In the genomic region with DNA sequence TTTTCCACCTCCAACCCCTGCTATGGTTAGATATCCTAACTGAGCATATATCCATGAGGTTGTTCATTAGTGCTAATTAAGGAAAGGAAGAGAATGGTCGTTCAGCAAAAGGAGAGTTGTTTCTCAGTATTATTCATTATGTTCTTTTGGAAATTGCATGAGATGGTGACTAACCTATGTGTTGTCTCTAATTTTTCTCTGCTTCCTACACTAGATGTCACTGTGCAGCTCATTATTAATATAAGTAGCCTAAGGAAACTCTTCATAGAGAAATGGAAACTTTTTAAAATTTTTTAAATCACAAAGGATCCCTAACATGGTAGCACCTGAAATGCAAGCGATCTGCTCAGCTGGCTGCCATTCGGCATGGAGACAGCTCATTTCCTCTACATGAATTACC, we compare ENCODE assay signal across 11 cellular contexts.
DNase-seq lines count a peak whose midpoint lies in the region; ATAC-seq and TF ChIP-seq lines count a peak whose summit lies in the region.
"Had no signal": no experiment of that assay in that cellular context is flagged by ENCODE, and none has a peak within 500 bp of the region (broad histone marks: within the 10 kb centered on the region; RNA-seq: fewer than 3 reads in every experiment).

No MANE protein-coding gene starts in this region.

- intact Hi-C loops in heart right ventricle (cut with DNase I) (no loop called here), right cardiac atrium (cut with DNase I) (no loop called here)
- intact Hi-C loops in CD4-positive, alpha-beta T cell (cut with DNase I, micrococcal nuclease), result no loop called here

- no peaks in the 10 kb centered on the region for H3K27me3 Mint-ChIP-seq in type B pancreatic cell
- H3K27me3 Mint-ChIP-seq in CD4-positive, alpha-beta T cell, result peaks cover 4% of the 10 kb centered on the region

- no peak overlapping the region for H3K27ac Mint-ChIP-seq in type B pancreatic cell
- no peak overlapping the region for H3K27ac Mint-ChIP-seq in CD4-positive, alpha-beta T cell

- POLR2A ChIA-PET in CD4-positive, alpha-beta T cell (lab: Charles Lee), result no interaction called here

- no peak overlapping the region for H3K27ac ChIP-seq in heart right ventricle
- no peak overlapping the region for H3K27ac ChIP-seq in right cardiac atrium (ENCODE audit: low read length)
- no peak overlapping the region for H3K27ac ChIP-seq in SK-N-MC
- no peak overlapping the region for H3K27ac ChIP-seq in CD4-positive, alpha-beta T cell (ENCODE audit: low read depth, low read length)

- TF ChIP-seq CTCF in heart right ventricle (IDR thresholded peaks at IDR 0.05) (peak in 7 of 9 donors; percentile 10 to 46 (median 28)), type B pancreatic cell (conservative IDR thresholded peaks at IDR 0.05) (peak; percentile 30)
- no peak for TF ChIP-seq CTCF in CD4-positive, alpha-beta T cell (IDR thresholded peaks at IDR 0.05)

- CTCF ChIA-PET in CD4-positive, alpha-beta T cell (lab: Charles Lee), result no interaction called here

- DNase-seq in heart right ventricle (no peak), right cardiac atrium (no peak), SK-N-MC (ENCODE audit: low read depth, low spot score) (peak; percentile 0), fibroblast of peridontal ligament (ENCODE audit: extremely low read depth) (peak; percentile 61), type B pancreatic cell (ENCODE audit: extremely low spot score, unreplicated experiment) (no peak)
- DNase-seq in CD4-positive, alpha-beta T cell, result no peak
- DNase-seq: activated CD4-positive, CD25-positive, alpha-beta regulatory T cell treated with anti-CD3 and anti-CD28 coated beads, Interleukin-2, amount 50 U/mL, for 72 hours; activated naive CD4-positive, alpha-beta T cell treated with anti-CD3 and anti-CD28 coated beads, Interleukin-2, amount 50 U/mL, for 16 hours; DND-41 had no signal

- no peaks in the 10 kb centered on the region for H3K36me3 Mint-ChIP-seq in type B pancreatic cell
- H3K36me3 Mint-ChIP-seq in CD4-positive, alpha-beta T cell (ENCODE audit: low read depth), result no peaks in the 10 kb centered on the region

- ATAC-seq in heart right ventricle (no peak), right cardiac atrium (no peak), HG03521 (IDR thresholded peaks at IDR 0.05; ENCODE audit: unreplicated experiment) (no peak), GM19467 (IDR thresholded peaks at IDR 0.05; ENCODE audit: unreplicated experiment) (no peak)
- ATAC-seq in CD4-positive, alpha-beta T cell (ENCODE audit: poor library complexity), result no peak

- no peak overlapping the region for H3K4me3 Mint-ChIP-seq in type B pancreatic cell
- no peak overlapping the region for H3K4me3 Mint-ChIP-seq in CD4-positive, alpha-beta T cell

- no peaks in the 10 kb centered on the region for H3K36me3 ChIP-seq in heart right ventricle
- no peaks in the 10 kb centered on the region for H3K36me3 ChIP-seq in SK-N-MC (ENCODE audit: insufficient read depth, low read length)

- H3K9ac ChIP-seq in SK-N-MC (ENCODE audit: insufficient read length), result no peak overlapping the region

- H3K27me3 ChIP-seq in heart right ventricle (peaks cover 0 to 37% (median 0%) of the 10 kb centered on the region in 7 donors), right cardiac atrium (ENCODE audit: control insufficient read depth, insufficient read depth) (no peaks in the 10 kb centered on the region)
- H3K27me3 ChIP-seq in CD4-positive, alpha-beta T cell (ENCODE audit: control insufficient read depth, insufficient read depth, low read length), result no peaks in the 10 kb centered on the region

- no peak overlapping the region for H3K4me3 ChIP-seq in heart right ventricle
- no peak overlapping the region for H3K4me3 ChIP-seq in right cardiac atrium (ENCODE audit: low read length)
- no peak overlapping the region for H3K4me3 ChIP-seq in SK-N-MC

- H3K9me3 ChIP-seq in heart right ventricle, result no peaks in the 10 kb centered on the region
- H3K9me3 ChIP-seq in right cardiac atrium (ENCODE audit: control insufficient read depth, low read length), result no peaks in the 10 kb centered on the region
- H3K9me3 ChIP-seq in SK-N-MC (ENCODE audit: low read depth, low read length), result no peaks in the 10 kb centered on the region
- H3K9me3 ChIP-seq in CD4-positive, alpha-beta T cell (ENCODE audit: control insufficient read depth, low read length), result no peaks in the 10 kb centered on the region

- no peaks in the 10 kb centered on the region for H3K9me3 Mint-ChIP-seq in type B pancreatic cell
- no peaks in the 10 kb centered on the region for H3K9me3 Mint-ChIP-seq in CD4-positive, alpha-beta T cell

- no peaks in the 10 kb centered on the region for H3K4me1 ChIP-seq in heart right ventricle
- no peaks in the 10 kb centered on the region for H3K4me1 ChIP-seq in right cardiac atrium (ENCODE audit: control insufficient read depth, insufficient read depth, low read length)

- WGBS in heart right ventricle, 2 donors, result 21 to 34% methylated on average over 3 of the region's 3 CpGs
- WGBS in right cardiac atrium, result 19% methylated on average over 3 of the region's 3 CpGs

- H3K4me1 Mint-ChIP-seq in type B pancreatic cell (ENCODE audit: unreplicated experiment), result no peaks in the 10 kb centered on the region
- H3K4me1 Mint-ChIP-seq in CD4-positive, alpha-beta T cell (ENCODE audit: low read depth), result no peaks in the 10 kb centered on the region

Comparison
In these comparisons a context has a peak if more than half of its experiments do, and no peak if none do; other contexts are left out.
1. DNase-seq: peak in SK-N-MC (single experiment) and fibroblast of peridontal ligament (single experiment); none in heart right ventricle (0 of 2), right cardiac atrium (0 of 3), type B pancreatic cell (single experiment) and CD4-positive, alpha-beta T cell (0 of 10).